22 cellular contexts compared by ENCODE assay signal in genomic region chr2:30396436-30397232, GRCh38. TPM values are rescaled to one million over a fixed set of nuclear protein-coding genes. Genes with fewer than 3 reads are reported as not detected.
A peak's percentile ranks its signal among the peaks of the same experiment; 100 is the strongest.
DNase-seq lines count a peak whose midpoint lies in the region; ATAC-seq, FAIRE-seq and TF ChIP-seq lines count a peak whose summit lies in the region.
"Had no signal": no experiment of that assay in that cellular context is flagged by ENCODE, and none has a peak within 500 bp of the region (broad histone marks: within the 10 kb centered on the region; RNA-seq: fewer than 3 reads in every experiment).

No MANE protein-coding gene starts in this region.

- no peak overlapping the region for H2BK15ac ChIP-seq in mesendoderm (replicated peaks; ENCODE audit: low read depth)

- H3K27ac ChIP-seq in liver (ENCODE audit: low read depth in 1 of 2, low read length in 2 of 2) (no peak overlapping the region), right lobe of liver (no peak overlapping the region), astrocyte (ENCODE audit: low read depth, low read length) (no peak overlapping the region), mesendoderm (ENCODE audit: low read depth, low read length) (no peak overlapping the region)
- H3K27ac ChIP-seq: GM23248 had no signal

- no peak overlapping the region for H2BK120ac ChIP-seq in mesendoderm (ENCODE audit: low read depth, low read length)

- 85% methylated on average over 4 of the region's 4 CpGs for WGBS in liver
- 22% methylated on average over 1 of the region's 4 CpGs for WGBS in right lobe of liver (ENCODE audit: insufficient coverage, low coverage, low lambda C conversion rate, missing lambda C conversion rate)
- WGBS in mesendoderm (ENCODE audit: extremely low coverage, insufficient coverage, low lambda C conversion rate): no CpG with 5 or more reads among the region's 4 CpGs

- peak; percentile 23 for FAIRE-seq in astrocyte (lab: Jason Lieb, UNC)
- FAIRE-seq in urothelium cell line (lab: Jason Lieb, UNC): no peak
- FAIRE-seq: D721Med, GM12891, GM18507, GM19239, H1 had no signal

- H4K5ac ChIP-seq in mesendoderm (ENCODE audit: low read length): no peak overlapping the region

- H4K20me1 ChIP-seq in astrocyte (ENCODE audit: insufficient read depth, low read length): no peaks in the 10 kb centered on the region

- H3K36me3 Mint-ChIP-seq in astrocyte (ENCODE audit: low read depth, unreplicated experiment): peaks cover 3% of the 10 kb centered on the region
- H3K36me3 Mint-ChIP-seq: CD4-positive, alpha-beta memory T cell had no signal

- ATAC-seq in right lobe of liver: no peak
- ATAC-seq in GM18873 (IDR thresholded peaks at IDR 0.05; ENCODE audit: low FRiP score, unreplicated experiment): no peak

- peak overlapping the region; percentile 18 for H3K18ac ChIP-seq in mesendoderm (ENCODE audit: low read length)

- TF ChIP-seq CTCF in liver (IDR thresholded peaks at IDR 0.05; ENCODE audit: low read depth, low read length, missing input control) (no peak), right lobe of liver (IDR thresholded peaks at IDR 0.05) (no peak), astrocyte (IDR thresholded peaks at IDR 0.05; ENCODE audit: insufficient read depth, low read depth, low read length) (no peak)

- no peak for TF ChIP-seq RAD21 in liver (IDR thresholded peaks at IDR 0.05)

- H2BK5ac ChIP-seq in mesendoderm (ENCODE audit: low read length): no peak overlapping the region

- H3K4me2 ChIP-seq in astrocyte (ENCODE audit: low read length) (no peak overlapping the region), mesendoderm (ENCODE audit: low read length) (no peak overlapping the region)

- intact Hi-C loops in right lobe of liver (cut with DNase I): no loop called here

- H2AFZ ChIP-seq in astrocyte (ENCODE audit: low read depth, low read length): no peak overlapping the region
- H2AFZ ChIP-seq: GM23248 had no signal

- H3K36me3 ChIP-seq in liver (ENCODE audit: control insufficient read depth in 4 of 4, insufficient read depth in 3 of 4, low read depth in 1 of 4, low read length in 3 of 4) (no peaks in the 10 kb centered on the region), right lobe of liver (no peaks in the 10 kb centered on the region), astrocyte (ENCODE audit: insufficient read depth, low read length) (no peaks in the 10 kb centered on the region), mesendoderm (ENCODE audit: control insufficient read depth, insufficient read depth, low read length) (no peaks in the 10 kb centered on the region)

- H3K9ac ChIP-seq in liver (ENCODE audit: low read depth in 1 of 2, low read length in 2 of 2): no peak overlapping the region
- no peak overlapping the region for H3K9ac ChIP-seq in astrocyte (ENCODE audit: low read length)
- H3K9ac ChIP-seq in mesendoderm (ENCODE audit: low read length): no peak overlapping the region
- H3K9ac ChIP-seq: GM23248 had no signal

- H3K79me1 ChIP-seq in mesendoderm (ENCODE audit: low read length): no peaks in the 10 kb centered on the region

- no peaks in the 10 kb centered on the region for H3K4me1 Mint-ChIP-seq in astrocyte (ENCODE audit: low read depth, unreplicated experiment)
- H3K4me1 Mint-ChIP-seq: CD4-positive, alpha-beta memory T cell had no signal

- no peaks in the 10 kb centered on the region for H3K27me3 ChIP-seq in liver (ENCODE audit: control insufficient read depth in 4 of 4, insufficient read depth in 4 of 4, low read length in 3 of 4)
- H3K27me3 ChIP-seq in right lobe of liver: no peaks in the 10 kb centered on the region
- peaks cover 3% of the 10 kb centered on the region for H3K27me3 ChIP-seq in astrocyte (ENCODE audit: insufficient read depth, low read length)
- H3K27me3 ChIP-seq in mesendoderm (ENCODE audit: insufficient read depth, low read length, poor library complexity): no peaks in the 10 kb centered on the region

- no peaks in the 10 kb centered on the region for H3K9me3 ChIP-seq in liver (ENCODE audit: control insufficient read depth in 4 of 4, low read length in 3 of 4)
- no peaks in the 10 kb centered on the region for H3K9me3 ChIP-seq in right lobe of liver
- no peaks in the 10 kb centered on the region for H3K9me3 ChIP-seq in astrocyte (ENCODE audit: insufficient read depth, low read depth, low read length)

- DNase-seq in right lobe of liver (no peak), astrocyte (ENCODE audit: low read depth) (no peak), mesendoderm (no peak), urothelium cell line (ENCODE audit: low spot score) (no peak)
- DNase-seq in stimulated activated CD8-positive, alpha-beta memory T cell treated with anti-CD3 and anti-CD28 coated beads, Interleukin-4, amount 100 ng/mL, for 48 hours: peak; percentile 3
- DNase-seq in activated naive CD4-positive, alpha-beta T cell treated with anti-CD3 and anti-CD28 coated beads, Interleukin-2, amount 50 U/mL, for 16 hours: no peak
- DNase-seq: 8988T; C1 segment of cervical spinal cord; CD4-positive, alpha-beta memory T cell; DMS 273 treated with DMSO at 0.1 percent for 48 hours; DMS79; GF-D8; GM23248; H7; HCEC 1CT had no signal

- no peak for TF ChIP-seq POLR2A in right lobe of liver (IDR thresholded peaks at IDR 0.05)

- peaks cover 3% of the 10 kb centered on the region for H3K9me3 Mint-ChIP-seq in astrocyte (ENCODE audit: unreplicated experiment)
- H3K9me3 Mint-ChIP-seq: CD4-positive, alpha-beta memory T cell had no signal

- no peak overlapping the region for H3K23ac ChIP-seq in mesendoderm (ENCODE audit: low read length)

- H3K56ac ChIP-seq in mesendoderm (ENCODE audit: low read length): no peak overlapping the region

- H3K4me3 ChIP-seq in liver (ENCODE audit: low read depth in 1 of 3, low read length in 3 of 3): no peak overlapping the region
- H3K4me3 ChIP-seq in right lobe of liver: no peak overlapping the region
- no peak overlapping the region for H3K4me3 ChIP-seq in astrocyte (ENCODE audit: insufficient read depth, low read depth, low read length)
- no peak overlapping the region for H3K4me3 ChIP-seq in mesendoderm (ENCODE audit: low read length)
- H3K4me3 ChIP-seq: GM23248 had no signal

- H2AK5ac ChIP-seq in mesendoderm (ENCODE audit: low read length): no peak overlapping the region

- H3K4me1 ChIP-seq in liver (ENCODE audit: control insufficient read depth in 4 of 4, insufficient read depth in 4 of 4, low read length in 3 of 4) (no peaks in the 10 kb centered on the region), right lobe of liver (no peaks in the 10 kb centered on the region), astrocyte (ENCODE audit: insufficient read depth, low read length) (no peaks in the 10 kb centered on the region), mesendoderm (ENCODE audit: control insufficient read depth, low read depth, low read length) (no peaks in the 10 kb centered on the region)

- H3K4ac ChIP-seq in mesendoderm (ENCODE audit: low read depth, low read length): no peak overlapping the region

- H3K79me2 ChIP-seq in astrocyte (ENCODE audit: insufficient read depth, low read length): no peaks in the 10 kb centered on the region
- H3K79me2 ChIP-seq in mesendoderm (ENCODE audit: control insufficient read depth, insufficient read depth, low read length): no peaks in the 10 kb centered on the region

- H3K27me3 Mint-ChIP-seq in astrocyte (ENCODE audit: low read depth, unreplicated experiment): peaks cover 23% of the 10 kb centered on the region
- H3K27me3 Mint-ChIP-seq: CD4-positive, alpha-beta memory T cell had no signal

- no peak overlapping the region for H3K27ac Mint-ChIP-seq in astrocyte (ENCODE audit: unreplicated experiment)
- H3K27ac Mint-ChIP-seq: CD4-positive, alpha-beta memory T cell had no signal

- no peak overlapping the region for H4K8ac ChIP-seq in mesendoderm (ENCODE audit: low read depth, low read length)

- no peak overlapping the region for H3K4me3 Mint-ChIP-seq in astrocyte (ENCODE audit: unreplicated experiment)
- H3K4me3 Mint-ChIP-seq: CD4-positive, alpha-beta memory T cell had no signal

TF ChIP-seq in liver, 16 proteins besides CTCF, POLR2A, EP300 and RAD21:
- TF ChIP-seq NR2F2 (IDR thresholded peaks at IDR 0.05) (peak; percentile 83), RXRA (IDR thresholded peaks at IDR 0.05) (no peak), SP1 (IDR thresholded peaks at IDR 0.05) (no peak)

RNA-seq across cellular contexts. Expression of gene LCLAT1, which starts 50.4 kb away (rescaled TPM):
- 10 to 100 TPM; 12.4 to 14.6 TPM for total RNA-seq in liver
- polyA plus RNA-seq in liver: 1 to 10 TPM; 2.4 to 9.1 TPM
- 10 to 100 TPM; 11.1 to 14.0 (median 12.0) TPM for total RNA-seq in right lobe of liver
- total RNA-seq in astrocyte: 16.8 and 17.5 TPM in 2 replicates
- polyA plus RNA-seq in mesendoderm (2013, experiment 1 of 2): 9.6 TPM
- 9.2 TPM for polyA plus RNA-seq in mesendoderm (2013, experiment 2 of 2)
